ENCODE assay signal across 8 cellular contexts in genomic region chr2:152098033-152098797, GRCh38. TPM values are rescaled to one million over a fixed set of nuclear protein-coding genes. Genes with fewer than 3 reads are reported as not detected.
DNase-seq lines count a peak whose midpoint lies in the region; ATAC-seq, FAIRE-seq and TF ChIP-seq lines count a peak whose summit lies in the region.

No MANE protein-coding gene starts in this region.

- peaks cover 18% of the 10 kb centered on the region for H3K4me1 Mint-ChIP-seq in central memory CD8-positive, alpha-beta T cell

- H3K27me3 Mint-ChIP-seq in central memory CD8-positive, alpha-beta T cell, result peaks cover 45% of the 10 kb centered on the region

- H3K9me3 ChIP-seq in A549, result no peaks in the 10 kb centered on the region
- H3K9me3 ChIP-seq in MM.1S (replicated peaks; ENCODE audit: insufficient read depth, low read length), result no peaks in the 10 kb centered on the region
- H3K9me3 ChIP-seq in left lung, result no peaks in the 10 kb centered on the region
- H3K9me3 ChIP-seq in testis, result no peaks in the 10 kb centered on the region

- no peaks in the 10 kb centered on the region for H3K9me2 ChIP-seq in MM.1S (replicated peaks; ENCODE audit: insufficient read depth, low read length)

- peak overlapping the region; percentile 98 for H3K4me2 ChIP-seq in A549
- peak overlapping the region; percentile 77 for H3K4me2 ChIP-seq in MM.1S (ENCODE audit: low read depth, low read length)

- no peaks in the 10 kb centered on the region for H3F3A ChIP-seq in MM.1S (ENCODE audit: insufficient read depth, low read length)

- peak overlapping the region; percentile 75 for H3K4me3 Mint-ChIP-seq in central memory CD8-positive, alpha-beta T cell

- ATAC-seq in A549, result peak; percentile 75 to 80
- peak; percentile 24 for ATAC-seq in GM18505 (IDR thresholded peaks at IDR 0.05; ENCODE audit: unreplicated experiment)
- ATAC-seq in central memory CD8-positive, alpha-beta T cell (replicated peaks; ENCODE audit: extremely low read depth, poor library complexity, severe bottlenecking), result peak; percentile 11
- ATAC-seq in left lung, result peak; percentile 80

- H3K4me1 ChIP-seq in A549, result peaks cover 8% of the 10 kb centered on the region; the same call in 1 of the 3 replicates
- H3K4me1 ChIP-seq in MM.1S (ENCODE audit: low read length), result no peaks in the 10 kb centered on the region
- H3K4me1 ChIP-seq in left lung, result peaks cover 0 to 25% of the 10 kb centered on the region in 2 donors
- H3K4me1 ChIP-seq in testis, result peaks cover 14% of the 10 kb centered on the region

- TF ChIP-seq CTCF in A549 (IDR thresholded peaks at IDR 0.05) (no peak), MM.1S (IDR thresholded peaks at IDR 0.05; ENCODE audit: low read length) (no peak), left lung (IDR thresholded peaks at IDR 0.05) (no peak), testis (IDR thresholded peaks at IDR 0.05) (no peak)

- no peak for TF ChIP-seq EP300 in A549 (IDR thresholded peaks at IDR 0.05)

- H3K36me3 ChIP-seq in MM.1S (replicated peaks; ENCODE audit: insufficient read depth, low read length) (no peaks in the 10 kb centered on the region), left lung (no peaks in the 10 kb centered on the region), testis (ENCODE audit: low read depth, missing control alignments) (no peaks in the 10 kb centered on the region)

- DNase-seq in A549 (ENCODE audit: low read depth in 1 of 2, low spot score in 1 of 2) (peak; percentile 17 to 19), MM.1S (no peak), left lung (peak; percentile 44 to 86), testis (peak; percentile 46), NAMALWA (ENCODE audit: low spot score) (no peak), NOMO-1 (lab: John Stamatoyannopoulos, UW; ENCODE audit: unreplicated experiment in 2 of 2) (no peak)
- no peak for DNase-seq in central memory CD8-positive, alpha-beta T cell (ENCODE audit: low spot score in 2 of 2)

- peak overlapping the region; percentile 12; the same call in 1 of the 2 replicates for H3K9ac ChIP-seq in MM.1S (ENCODE audit: low read length)

- no peak overlapping the region for H3K27ac Mint-ChIP-seq in central memory CD8-positive, alpha-beta T cell (ENCODE audit: low read depth)

- TF ChIP-seq POLR2A in A549 (IDR thresholded peaks at IDR 0.05; ENCODE audit: low read length), result no peak
- TF ChIP-seq POLR2A in GM18505 (IDR thresholded peaks at IDR 0.05; ENCODE audit: borderline replicate concordance, extremely low read depth, insufficient read depth, insufficient read length), result no peak
- no peak for TF ChIP-seq POLR2A in testis (IDR thresholded peaks at IDR 0.05)

- 3% methylated on average over 33 of the region's 61 CpGs for WGBS in A549 (ENCODE audit: missing lambda C conversion rate)
- 0 to 1% methylated on average over 20 to 37 of the region's 61 CpGs for WGBS in testis, 2 donors

- H3K36me3 Mint-ChIP-seq in central memory CD8-positive, alpha-beta T cell (ENCODE audit: insufficient read depth), result peaks cover 4% of the 10 kb centered on the region

- H4K20me1 ChIP-seq in MM.1S (ENCODE audit: insufficient read depth, low read length), result no peaks in the 10 kb centered on the region

- H3K79me2 ChIP-seq in MM.1S (ENCODE audit: low read length), result no peaks in the 10 kb centered on the region

- POLR2A ChIA-PET in A549 (lab: Yijun Ruan, JAX), result no interaction called here

- no peak for FAIRE-seq in A549 (lab: Jason Lieb, UNC)

- H3K27me3 ChIP-seq in MM.1S (replicated peaks; ENCODE audit: insufficient read depth, low read length) (no peaks in the 10 kb centered on the region), left lung (peaks cover 16 to 46% of the 10 kb centered on the region in 2 donors), testis (no peaks in the 10 kb centered on the region)

- CTCF ChIA-PET in A549 (lab: Yijun Ruan, JAX), result no interaction called here

- intact Hi-C loops in left lung (cut with DNase I) (no loop called here), testis (cut with DNase I; ENCODE audit: low total_unique reads) (no loop called here)

- peak overlapping the region; percentile 96 for H2AFZ ChIP-seq in MM.1S (ENCODE audit: low read length)

- H3K27ac ChIP-seq in A549 (peak overlapping the region; percentile 43 to 84; a peak in 5 of 6 replicates), MM.1S (ENCODE audit: low read length) (no peak overlapping the region), left lung (peak overlapping the region in 1 of 2 donors; percentile 7), testis (peak overlapping the region; percentile 15 to 70)

- H3K4me3 ChIP-seq in A549 (peak overlapping the region; percentile 78), MM.1S (ENCODE audit: low read length) (peak overlapping the region; percentile 71), left lung (peak overlapping the region; percentile 51 to 59), testis (peak overlapping the region; percentile 55 to 64)

- no peaks in the 10 kb centered on the region for H3K9me3 Mint-ChIP-seq in central memory CD8-positive, alpha-beta T cell

- TF ChIP-seq RAD21 in A549 (conservative IDR thresholded peaks at IDR 0.05 in 1 of 2, IDR thresholded peaks at IDR 0.05 in 1 of 2), result no peak

TF ChIP-seq in A549, 52 proteins besides CTCF, POLR2A, EP300 and RAD21:
- no peak for TF ChIP-seq CBX8 (IDR thresholded peaks at IDR 0.05)
- TF ChIP-seq MAX (IDR thresholded peaks at IDR 0.05), result peak; percentile 25

RNA-seq across cellular contexts. Expression of gene CACNB4, which starts 0.6 kb away (rescaled TPM):
- polyA plus RNA-seq in A549 (2011; rRNA removed) (0.53 and 0.78 TPM in 2 replicates), A549 (2017; fragmentation: RNase III; extraction: RNeasy Plus Mini Kit Qiagen cat#74134 plus additional on column Dnase treatment) (0.25 to 0.29 TPM (median 0.26 TPM) in 3 replicates), testis (ENCODE audit: insufficient read depth, low read depth, low replicate concordance) (7.8 TPM)
- 0.11 and 0.13 TPM in 2 replicates for polyA plus RNA-seq in A549 (2012; cell fraction: cytosol; rRNA removed)
- 0.23 and 0.53 TPM in 2 replicates for polyA plus RNA-seq in A549 (2012; cell fraction: nucleus; rRNA removed)
- 0.78 and 1.3 TPM in 2 replicates for polyA minus RNA-seq in A549 (2011; rRNA and poly(A)+ RNA removed)
- total RNA-seq in left lung (1 to 10 TPM; 6.8 to 7.8 TPM), testis (10 to 100 TPM; 82.2 to 83.8 TPM)

Comparison
In these comparisons a context has a peak if more than half of its experiments do, and no peak if none do; other contexts are left out.
1. ATAC-seq: peak in every context shown above with its lines; median percentile 80 in left lung; 78 in A549; 24 in GM18505; 11 in central memory CD8-positive, alpha-beta T cell.
2. DNase-seq: peak in A549 (2 of 2), left lung (2 of 2) and testis (single experiment); none in MM.1S (single experiment), central memory CD8-positive, alpha-beta T cell (0 of 2), NAMALWA (single experiment) and NOMO-1 (0 of 2).
3. RNA of gene CACNB4, which starts 0.6 kb away (total RNA-seq): 82.2 to 83.8 TPM in testis; 6.8 to 7.8 TPM in left lung; every median in the first group is over 4 times any median in the second.
4. Peak in every context shown above with its lines, with median percentiles within 50 percentile points of each other: H3K4me3 ChIP-seq.